ENCODE assay signal across 18 cellular contexts in genomic region chr14:100734031-100734990, GRCh38. TPM values are rescaled to one million over a fixed set of nuclear protein-coding genes. Genes with fewer than 3 reads are reported as not detected.
"Had no signal": no experiment of that assay in that cellular context is flagged by ENCODE, and none has a peak within 500 bp of the region (broad histone marks: within the 10 kb centered on the region; RNA-seq: fewer than 3 reads in every experiment).

No MANE protein-coding gene starts in this region.

- H3K27ac Mint-ChIP-seq: activated naive CD4-positive, alpha-beta T cell treated with anti-CD3 and anti-CD28 coated beads for 36 hours; activated naive CD8-positive, alpha-beta T cell treated with anti-CD3 and anti-CD28 coated beads, Interleukin-2, amount 50 U/mL, for 24 hours; memory B cell; naive thymus-derived CD4-positive, alpha-beta T cell; stimulated activated memory B cell treated with anti-CD40 and anti-IgM and Interleukin-4, amounts not matched to agents 10 μg/mL and 1 μg/mL and 100 μg/mL, for 72 hours had no signal

- DNase-seq: activated CD4-positive, CD25-positive, alpha-beta regulatory T cell treated with anti-CD3 and anti-CD28 coated beads, Interleukin-2, amount 50 U/mL, for 72 hours; activated naive CD4-positive, alpha-beta T cell treated with anti-CD3 and anti-CD28 coated beads for 36 hours; activated naive CD8-positive, alpha-beta T cell treated with anti-CD3 and anti-CD28 coated beads, Interleukin-2, amount 50 U/mL, for 24 hours; left ventricle myocardium inferior; mucosa of descending colon; naive thymus-derived CD4-positive, alpha-beta T cell; nucleus accumbens; stimulated activated CD4-positive, alpha-beta T cell treated with anti-CD3 and anti-CD28 coated beads, Interleukin-2, amount 100 ng/mL, for 48 hours; SW 1271; thyroid gland had no signal

- ATAC-seq: activated naive CD8-positive, alpha-beta T cell treated with anti-CD3 and anti-CD28 coated beads, Interleukin-2, amount 50 U/mL, for 24 hours; esophagus mucosa; mucosa of descending colon; naive thymus-derived CD4-positive, alpha-beta T cell; stimulated activated memory B cell treated with anti-CD40 and anti-IgM and Interleukin-4, amounts not matched to agents 10 μg/mL and 1 μg/mL and 100 μg/mL, for 72 hours had no signal

- H3K36me3 ChIP-seq: left ventricle myocardium inferior, thyroid gland had no signal

- H3K4me1 ChIP-seq: left ventricle myocardium inferior had no signal

- H3K9me3 Mint-ChIP-seq: activated naive CD4-positive, alpha-beta T cell treated with anti-CD3 and anti-CD28 coated beads for 36 hours; activated naive CD8-positive, alpha-beta T cell treated with anti-CD3 and anti-CD28 coated beads, Interleukin-2, amount 50 U/mL, for 24 hours; naive thymus-derived CD4-positive, alpha-beta T cell; stimulated activated memory B cell treated with anti-CD40 and anti-IgM and Interleukin-4, amounts not matched to agents 10 μg/mL and 1 μg/mL and 100 μg/mL, for 72 hours had no signal

- H3K27ac ChIP-seq: dorsolateral prefrontal cortex, hepatocyte, left ventricle myocardium inferior, thyroid gland had no signal

- H3K9me3 ChIP-seq: left ventricle myocardium inferior, mucosa of descending colon, thyroid gland had no signal

- H3K36me3 Mint-ChIP-seq: memory B cell; naive thymus-derived CD4-positive, alpha-beta T cell; stimulated activated memory B cell treated with anti-CD40 and anti-IgM and Interleukin-4, amounts not matched to agents 10 μg/mL and 1 μg/mL and 100 μg/mL, for 72 hours had no signal

- H3K4me3 ChIP-seq: dorsolateral prefrontal cortex, hepatocyte, left ventricle myocardium inferior, mucosa of descending colon, thyroid gland had no signal

- H3K4me2 ChIP-seq: hepatocyte had no signal

- H2AFZ ChIP-seq: hepatocyte had no signal

- H3K27me3 ChIP-seq: thyroid gland had no signal

- H3K4me1 Mint-ChIP-seq: activated naive CD8-positive, alpha-beta T cell treated with anti-CD3 and anti-CD28 coated beads, Interleukin-2, amount 50 U/mL, for 24 hours; memory B cell; naive thymus-derived CD4-positive, alpha-beta T cell; stimulated activated memory B cell treated with anti-CD40 and anti-IgM and Interleukin-4, amounts not matched to agents 10 μg/mL and 1 μg/mL and 100 μg/mL, for 72 hours had no signal

- H3K4me3 Mint-ChIP-seq: activated naive CD4-positive, alpha-beta T cell treated with anti-CD3 and anti-CD28 coated beads for 36 hours; activated naive CD8-positive, alpha-beta T cell treated with anti-CD3 and anti-CD28 coated beads, Interleukin-2, amount 50 U/mL, for 24 hours; memory B cell; naive thymus-derived CD4-positive, alpha-beta T cell; stimulated activated memory B cell treated with anti-CD40 and anti-IgM and Interleukin-4, amounts not matched to agents 10 μg/mL and 1 μg/mL and 100 μg/mL, for 72 hours had no signal

RNA-seq across cellular contexts. Expression of gene DLK1, which starts 7.6 kb away (rescaled TPM):
- total RNA-seq: activated CD8-positive, alpha-beta memory T cell treated with anti-CD3 and anti-CD28 coated beads for 36 hours; activated naive CD4-positive, alpha-beta T cell treated with anti-CD3 and anti-CD28 coated beads for 36 hours; bronchial epithelial cell; naive thymus-derived CD4-positive, alpha-beta T cell had no signal
- polyA plus RNA-seq: keratinocyte; naive thymus-derived CD4-positive, alpha-beta T cell had no signal
